ENCODE assay signal across 1 cellular context in the genomic region with DNA sequence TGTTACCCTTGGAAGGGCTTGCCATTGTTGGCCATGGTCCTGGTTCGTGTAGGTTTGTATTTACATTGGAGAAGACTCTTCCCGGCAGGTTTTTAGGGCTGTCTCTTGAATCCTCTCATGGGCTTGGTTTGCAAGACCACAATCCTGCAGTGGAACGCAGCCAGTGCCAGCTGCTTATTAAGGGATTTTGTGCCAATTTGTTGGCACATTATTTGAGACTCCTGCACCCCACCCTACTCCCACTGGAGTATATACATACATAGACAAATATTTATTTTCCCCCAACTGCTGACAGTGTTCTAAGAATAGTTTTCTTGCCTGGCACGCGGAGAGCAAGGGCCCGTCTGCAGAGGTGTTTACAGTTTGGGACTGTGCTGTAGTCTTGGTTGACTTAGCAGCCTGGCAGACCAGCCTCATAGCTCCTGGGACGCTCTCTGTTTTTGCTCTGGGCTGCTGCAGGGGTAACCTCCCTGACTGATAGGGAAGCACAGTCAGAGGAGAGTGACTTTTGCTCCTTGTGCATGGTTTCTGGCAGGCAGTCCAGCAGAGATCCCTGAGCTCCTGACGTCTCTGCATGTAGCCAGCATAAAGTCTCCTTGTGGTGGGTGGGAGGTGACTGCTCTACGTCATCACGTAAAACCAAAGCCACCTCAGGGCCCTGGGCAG.
TF ChIP-seq lines count a peak whose summit lies in the region.

No MANE protein-coding gene starts in this region.

TF ChIP-seq in SK-N-SH treated with all-trans-retinoic acid at 6 μM for 48 hours, 23 proteins besides CTCF, POLR2A, EP300 and RAD21 (continued from another document):
- no peak for TF ChIP-seq TSHZ2 (CRISPR knock-in tag; IDR thresholded peaks at IDR 0.05)
- no peak for TF ChIP-seq TCF4 (CRISPR knock-in tag; IDR thresholded peaks at IDR 0.05; ENCODE audit: borderline replicate concordance)
- TF ChIP-seq, protein P1, sequence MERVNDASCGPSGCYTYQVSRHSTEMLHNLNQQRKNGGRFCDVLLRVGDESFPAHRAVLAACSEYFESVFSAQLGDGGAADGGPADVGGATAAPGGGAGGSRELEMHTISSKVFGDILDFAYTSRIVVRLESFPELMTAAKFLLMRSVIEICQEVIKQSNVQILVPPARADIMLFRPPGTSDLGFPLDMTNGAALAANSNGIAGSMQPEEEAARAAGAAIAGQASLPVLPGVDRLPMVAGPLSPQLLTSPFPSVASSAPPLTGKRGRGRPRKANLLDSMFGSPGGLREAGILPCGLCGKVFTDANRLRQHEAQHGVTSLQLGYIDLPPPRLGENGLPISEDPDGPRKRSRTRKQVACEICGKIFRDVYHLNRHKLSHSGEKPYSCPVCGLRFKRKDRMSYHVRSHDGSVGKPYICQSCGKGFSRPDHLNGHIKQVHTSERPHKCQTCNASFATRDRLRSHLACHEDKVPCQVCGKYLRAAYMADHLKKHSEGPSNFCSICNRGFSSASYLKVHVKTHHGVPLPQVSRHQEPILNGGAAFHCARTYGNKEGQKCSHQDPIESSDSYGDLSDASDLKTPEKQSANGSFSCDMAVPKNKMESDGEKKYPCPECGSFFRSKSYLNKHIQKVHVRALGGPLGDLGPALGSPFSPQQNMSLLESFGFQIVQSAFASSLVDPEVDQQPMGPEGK (CRISPR knock-in tag; IDR thresholded peaks at IDR 0.05; ENCODE audit: borderline replicate concordance): no peak
